Comparison of ENCODE assay signal across 20 cellular contexts in the genomic region with DNA sequence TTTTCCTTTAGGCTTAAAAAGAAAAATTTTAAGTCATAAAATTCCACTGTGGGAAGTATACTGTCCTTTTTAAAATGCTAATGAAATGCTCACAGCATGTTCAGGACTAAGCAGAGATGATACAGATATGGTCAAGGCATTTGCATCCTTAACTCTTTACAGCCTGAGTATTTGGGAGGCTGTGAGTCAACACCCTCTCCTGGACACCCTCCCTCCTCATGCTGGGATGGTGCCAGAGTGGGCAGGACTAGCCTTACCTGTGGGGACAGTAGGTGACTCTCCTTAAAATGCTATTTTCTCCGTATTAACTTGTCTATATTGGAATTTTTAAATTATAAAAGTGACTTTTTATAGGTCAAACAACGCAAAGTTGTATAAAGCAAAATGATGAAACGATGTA.
"Had no signal": no experiment of that assay in that cellular context is flagged by ENCODE, and none has a peak within 500 bp of the region (broad histone marks: within the 10 kb centered on the region; RNA-seq: fewer than 3 reads in every experiment).

No MANE protein-coding gene starts in this region.

- ATAC-seq: heart right ventricle; left cardiac atrium; left ventricle myocardium superior; naive thymus-derived CD4-positive, alpha-beta T cell; right cardiac atrium had no signal

- H3K4me1 ChIP-seq: colonic mucosa, heart right ventricle, thyroid gland, upper lobe of left lung, uterus had no signal

- DNase-seq: cerebellar nuclear complex; colonic mucosa; dermis blood vessel endothelial cell; heart right ventricle; hypothalamus; islet precursor cell; left cardiac atrium; left ventricle myocardium superior; naive thymus-derived CD4-positive, alpha-beta T cell; nephron progenitor cell; right cardiac atrium; small intestine; stimulated activated CD4-positive, alpha-beta T cell treated with anti-CD3 and anti-CD28 coated beads, Interleukin-12 subunit alpha, Interleukin-12 subunit beta, amount 100 ng/mL, for 4 hours; stimulated activated CD4-positive, alpha-beta T cell treated with anti-CD3 and anti-CD28 coated beads, Interleukin-2, amount 100 ng/mL, for 48 hours; stimulated activated naive CD4-positive, alpha-beta T cell treated with Interleukin-2 at 50 U/mL for 16 hours; thyroid gland; upper lobe of left lung; uterus had no signal

- H3K9me3 ChIP-seq: colonic mucosa, heart right ventricle, suprapubic skin, thyroid gland, upper lobe of left lung, uterus had no signal

- H3K27ac ChIP-seq: colonic mucosa, heart right ventricle, suprapubic skin, thyroid gland, upper lobe of left lung, uterus had no signal

- H3K27me3 ChIP-seq: colonic mucosa, heart right ventricle, suprapubic skin, thyroid gland, upper lobe of left lung, uterus had no signal

- H3K36me3 ChIP-seq: colonic mucosa, heart right ventricle, suprapubic skin, thyroid gland, upper lobe of left lung, uterus had no signal

- H3K4me3 ChIP-seq: colonic mucosa, heart right ventricle, lung, suprapubic skin, thyroid gland, upper lobe of left lung, uterus had no signal
